ENCODE assay signal across 10 cellular contexts in genomic region chr1:32742956-32743355, GRCh38. TPM values are rescaled to one million over a fixed set of nuclear protein-coding genes. Genes with fewer than 3 reads are reported as not detected.
DNase-seq lines count a peak whose midpoint lies in the region; ATAC-seq and TF ChIP-seq lines count a peak whose summit lies in the region.
"Had no signal": no experiment of that assay in that cellular context is flagged by ENCODE, and none has a peak within 500 bp of the region (broad histone marks: within the 10 kb centered on the region; RNA-seq: fewer than 3 reads in every experiment).

No MANE protein-coding gene starts in this region.

- no peak overlapping the region for H3K27ac Mint-ChIP-seq in activated B cell treated with CpG ODN at 0.5 μM for 24 hours

- H3K4me3 Mint-ChIP-seq in activated B cell treated with CpG ODN at 0.5 μM for 24 hours, result peak overlapping the region; percentile 38

- no peaks in the 10 kb centered on the region for H3K36me3 Mint-ChIP-seq in activated B cell treated with CpG ODN at 0.5 μM for 24 hours (ENCODE audit: low read depth)

- DNase-seq in activated B cell treated with CpG ODN at 0.5 μM for 24 hours, result no peak
- no peak for DNase-seq in NOMO-1 treated with dmso at 0.1 percent for 144 hours (lab: John Stamatoyannopoulos, UW; ENCODE audit: unreplicated experiment)
- no peak for DNase-seq in DMS 273 treated with DMSO at 0.1 percent for 48 hours (lab: John Stamatoyannopoulos, UW)
- DNase-seq: NCI-H1694 had no signal

- H3K4me1 ChIP-seq in HEK293 (ENCODE audit: control insufficient read depth, insufficient read depth, low read length), result no peaks in the 10 kb centered on the region; the same call in 1 of the 2 replicates

- no peak overlapping the region for H3K27ac ChIP-seq in HEK293 (ENCODE audit: extremely low read depth, low read depth, low read length)
- H3K27ac ChIP-seq in skin epidermis, result peak overlapping the region in 16 of 21 experiments; percentile 76 to 96 (median 90)
- H3K27ac ChIP-seq: neutrophil had no signal

- H3K4me1 Mint-ChIP-seq in activated B cell treated with CpG ODN at 0.5 μM for 24 hours, result peaks cover 2% of the 10 kb centered on the region

- CTCF ChIA-PET in HEK293 (lab: Yijun Ruan, JAX), result interaction anchor here (0.6 to 1.3 kb wide), 7 partner anchors 9 to 55 kb away, joined by 3 to 6 read pairs (median 3); no protein-coding TSS in a partner anchor
- CTCF ChIA-PET in activated B cell treated with CpG ODN at 0.5 μM for 24 hours (lab: Charles Lee), result no interaction called here

- ATAC-seq in activated B cell treated with CpG ODN at 0.5 μM for 24 hours (ENCODE audit: low read depth) (no peak), GM21576 (IDR thresholded peaks at IDR 0.05; ENCODE audit: unreplicated experiment) (no peak), GM18867 (IDR thresholded peaks at IDR 0.05; ENCODE audit: unreplicated experiment) (no peak)

- H3K9me3 ChIP-seq in HEK293 (ENCODE audit: control insufficient read depth, insufficient read depth, low read depth, low read length) (no peaks in the 10 kb centered on the region), iPS-18c (ENCODE audit: control insufficient read depth, insufficient read depth, low read length) (no peaks in the 10 kb centered on the region)
- H3K9me3 ChIP-seq: neutrophil had no signal

- H3K36me3 ChIP-seq in HEK293 (ENCODE audit: control insufficient read depth in 2 of 2, insufficient read depth in 1 of 2, low read length in 2 of 2), result peaks cover 0 to 13% of the 10 kb centered on the region in 2 experiments; a peak in 2 of 3 replicates
- H3K36me3 ChIP-seq: neutrophil had no signal

- H3K4me3 ChIP-seq in HEK293 (ENCODE audit: low read depth, low read length) (peak overlapping the region; percentile 69), iPS-18c (ENCODE audit: insufficient read depth, low read depth, low read length) (peak overlapping the region; percentile 73; the same call in 1 of the 2 replicates), skin epidermis (peak overlapping the region; percentile 48 to 74 (median 66))

- intact Hi-C loops in activated B cell treated with CpG ODN at 0.5 μM for 24 hours (cut with micrococcal nuclease), result no loop called here

- TF ChIP-seq CTCF in HEK293 (tag by site-specific recombination; IDR thresholded peaks at IDR 0.05) (no peak), activated B cell treated with CpG ODN at 0.5 μM for 24 hours (IDR thresholded peaks at IDR 0.05) (no peak)

- no peaks in the 10 kb centered on the region for H3K9me3 Mint-ChIP-seq in activated B cell treated with CpG ODN at 0.5 μM for 24 hours

- H3K27me3 Mint-ChIP-seq in activated B cell treated with CpG ODN at 0.5 μM for 24 hours, result peaks cover 16% of the 10 kb centered on the region

- POLR2A ChIA-PET in HEK293 (lab: Yijun Ruan, JAX), result interaction anchor here (1.8 kb wide), 1 partner anchor 30 kb away, joined by 9 read pairs; no protein-coding TSS in a partner anchor
- POLR2A ChIA-PET in activated B cell treated with CpG ODN at 0.5 μM for 24 hours (lab: Charles Lee), result no interaction called here

TF ChIP-seq in HEK293, 187 proteins besides CTCF, POLR2A, EP300 and RAD21 (continues in another document):
- TF ChIP-seq ZFP69B (tag by site-specific recombination; IDR thresholded peaks at IDR 0.05) (peak; percentile 55; the same call in 1 of the 2 replicates), KLF17 (tag by site-specific recombination; IDR thresholded peaks at IDR 0.05) (0 out of 2 replicates have a peak, but pooled peaks have one; percentile 35), PATZ1 (tag by site-specific recombination; IDR thresholded peaks at IDR 0.05) (no peak), HOXD13 (CRISPR knock-in tag; IDR thresholded peaks at IDR 0.05; ENCODE audit: borderline replicate concordance) (no peak), ZNF112 (tag by site-specific recombination; IDR thresholded peaks at IDR 0.05) (no peak), ZNF664 (tag by site-specific recombination; IDR thresholded peaks at IDR 0.05) (no peak), ZNF221 (tag by site-specific recombination; IDR thresholded peaks at IDR 0.05; ENCODE audit: borderline replicate concordance) (no peak), ZNF341 (tag by site-specific recombination; IDR thresholded peaks at IDR 0.05; ENCODE audit: low read depth) (no peak), PRDM6 (tag by site-specific recombination; IDR thresholded peaks at IDR 0.05) (no peak), ZNF658 (tag by site-specific recombination; IDR thresholded peaks at IDR 0.05) (no peak), ZNF37A (tag by site-specific recombination; IDR thresholded peaks at IDR 0.05) (no peak), ZBTB20 (tag by site-specific recombination; IDR thresholded peaks at IDR 0.05) (no peak), ZNF791 (tag by site-specific recombination; IDR thresholded peaks at IDR 0.05) (no peak), SP3 (tag by site-specific recombination; IDR thresholded peaks at IDR 0.05) (peak; percentile 20; the same call in 1 of the 2 replicates), SP2 (tag by site-specific recombination; IDR thresholded peaks at IDR 0.05) (peak; percentile 53), ZNF366 (tag by site-specific recombination; conservative IDR thresholded peaks at IDR 0.05) (0 out of 2 replicates have a peak, but pooled peaks have one; percentile 10), YY2 (tag by site-specific recombination; IDR thresholded peaks at IDR 0.05) (no peak), ZNF114 (tag by site-specific recombination; IDR thresholded peaks at IDR 0.05) (no peak), KLF1 (tag by site-specific recombination; IDR thresholded peaks at IDR 0.05) (peak; percentile 68), ZNF174 (tag by site-specific recombination; IDR thresholded peaks at IDR 0.05) (no peak), ZNF621 (tag by site-specific recombination; IDR thresholded peaks at IDR 0.05) (no peak), IKZF3 (tag by site-specific recombination; IDR thresholded peaks at IDR 0.05) (peak; percentile 63; the same call in 1 of the 2 replicates), ZNF433 (tag by site-specific recombination; IDR thresholded peaks at IDR 0.05; ENCODE audit: low read depth) (no peak), ZNF654 (tag by site-specific recombination; IDR thresholded peaks at IDR 0.05; ENCODE audit: low read depth) (no peak), ZNF404 (tag by site-specific recombination; IDR thresholded peaks at IDR 0.05) (no peak), ZNF280C (tag by site-specific recombination; IDR thresholded peaks at IDR 0.05) (no peak)

RNA-seq across cellular contexts. Expression of gene SYNC, which starts 40.4 kb away (rescaled TPM):
- total RNA-seq in activated B cell treated with CpG ODN at 0.5 μM for 24 hours, result not detected in 2 replicates
